Comparison of ENCODE assay signal across 1 cellular context in the genomic region with DNA sequence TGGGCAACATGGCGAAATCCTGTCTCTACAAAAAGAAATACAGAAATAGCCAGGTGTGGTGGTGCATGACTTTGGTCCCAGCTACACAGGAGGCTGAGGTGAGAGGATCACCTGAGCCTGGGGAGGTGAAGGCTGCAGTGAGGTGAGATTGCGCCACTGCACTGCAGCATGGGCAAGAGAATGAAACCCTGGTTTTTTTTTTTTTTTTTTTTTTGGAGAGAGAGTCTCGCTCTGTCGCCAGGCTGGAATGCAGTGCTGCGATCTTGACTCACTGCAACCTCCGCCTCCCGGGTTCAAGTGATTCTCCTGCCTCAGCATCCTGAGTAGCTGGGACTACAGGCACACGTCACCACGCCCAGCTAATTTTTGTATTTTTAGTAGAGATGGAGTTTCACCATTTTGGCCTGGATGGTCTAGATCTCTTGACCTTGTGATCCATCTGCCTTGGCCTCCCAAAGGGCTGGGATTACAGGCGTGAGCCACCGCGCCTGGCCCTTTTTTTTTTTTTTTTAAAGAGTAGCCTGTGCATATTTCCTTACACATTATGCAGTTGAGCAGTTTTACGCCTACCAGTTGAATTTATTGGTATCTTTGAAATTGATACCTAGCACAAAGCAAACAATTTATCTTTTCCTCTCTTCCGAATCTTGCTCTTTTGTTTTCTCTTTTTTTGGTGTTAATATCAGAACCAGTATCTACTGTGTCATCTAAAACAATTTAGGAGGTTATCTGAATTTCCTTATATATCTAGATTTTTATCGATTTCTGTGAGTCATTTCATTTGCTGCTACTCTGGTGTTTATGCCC.
A peak's percentile ranks its signal among the peaks of the same experiment; 100 is the strongest.
TF ChIP-seq lines count a peak whose summit lies in the region.

No MANE protein-coding gene starts in this region.

TF ChIP-seq in IMR-90, 13 proteins besides CTCF, POLR2A, EP300 and RAD21:
- TF ChIP-seq MAFK (IDR thresholded peaks at IDR 0.05; ENCODE audit: low read depth, low read length) (no peak), CEBPB (IDR thresholded peaks at IDR 0.05; ENCODE audit: low read depth, low read length) (peak; percentile 34; the same call in 1 of the 2 replicates)
TF ChIP-seq in IMR-90: peak in this region for 1.
